In the genomic region with DNA sequence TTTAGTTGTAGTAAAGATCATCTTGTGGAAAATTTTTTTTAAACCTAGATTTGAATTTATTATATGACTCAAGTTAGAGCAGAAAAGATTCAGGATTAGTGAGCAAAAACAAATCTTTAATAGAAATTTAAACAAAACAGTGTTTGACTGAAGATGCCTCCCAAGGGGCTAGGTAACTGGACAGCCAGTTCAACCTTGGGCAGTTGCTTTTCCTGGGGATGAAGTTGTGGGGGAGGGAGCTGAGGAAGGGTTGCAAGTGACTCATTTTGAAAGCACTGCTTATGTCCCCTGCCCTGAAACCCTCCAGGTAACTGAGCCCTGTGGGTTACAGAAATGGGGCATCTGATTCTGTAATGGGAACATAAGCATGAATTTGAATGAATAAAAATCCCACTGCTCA, we compare ENCODE assay signal across 8 cellular contexts. TPM values are rescaled to one million over a fixed set of nuclear protein-coding genes. Genes with fewer than 3 reads are reported as not detected.
DNase-seq lines count a peak whose midpoint lies in the region; ATAC-seq and TF ChIP-seq lines count a peak whose summit lies in the region.

No MANE protein-coding gene starts in this region.

- no peaks in the 10 kb centered on the region for H3K9me3 ChIP-seq in thyroid gland

- peak overlapping the region; percentile 81 for H3K4me2 ChIP-seq in KMS-11

- H3K4me1 ChIP-seq in KMS-11 (ENCODE audit: low read depth, poor library complexity, severe bottlenecking), result peaks cover 77% of the 10 kb centered on the region
- peaks cover 0 to 5% of the 10 kb centered on the region in 2 donors for H3K4me1 ChIP-seq in thyroid gland

- peak; percentile 65 for ATAC-seq in GM21526 (IDR thresholded peaks at IDR 0.05; ENCODE audit: low FRiP score, unreplicated experiment)

- intact Hi-C loops in thyroid gland (cut with DNase I), result no loop called here

- peak; percentile 87 for DNase-seq in GM12865 (ENCODE audit: low read depth)
- DNase-seq in erythroblast (lab: John Stamatoyannopoulos, UW), result peak; percentile 7 to 21
- DNase-seq in SKM-1 treated with dmso at 0.1 percent for 144 hours (lab: John Stamatoyannopoulos, UW; ENCODE audit: unreplicated experiment), result no peak
- no peak for DNase-seq in anterior cingulate cortex (lab: John Stamatoyannopoulos, UW)
- no peak for DNase-seq in thyroid gland
- DNase-seq in hippocampal formation (lab: John Stamatoyannopoulos, UW), result no peak

- peak overlapping the region; percentile 57 for H2AFZ ChIP-seq in KMS-11 (ENCODE audit: low read depth)

- no peaks in the 10 kb centered on the region for H3K79me2 ChIP-seq in KMS-11 (ENCODE audit: insufficient read depth, low read depth)

- no peaks in the 10 kb centered on the region for H3K27me3 ChIP-seq in KMS-11 (ENCODE audit: insufficient read depth, low read depth)
- no peaks in the 10 kb centered on the region for H3K27me3 ChIP-seq in thyroid gland

- peak overlapping the region; percentile 94 for H3K27ac ChIP-seq in KMS-11
- peak overlapping the region in 1 of 3 donors; percentile 43 for H3K27ac ChIP-seq in thyroid gland

- H3K9ac ChIP-seq in KMS-11, result no peak overlapping the region; the same call in 1 of the 2 replicates

- H3K36me3 ChIP-seq in KMS-11 (ENCODE audit: insufficient read depth) (no peaks in the 10 kb centered on the region), thyroid gland (no peaks in the 10 kb centered on the region)

- no peaks in the 10 kb centered on the region for H4K20me1 ChIP-seq in KMS-11 (ENCODE audit: insufficient read depth)

- TF ChIP-seq CTCF in GM12865 (IDR thresholded peaks at IDR 0.05; ENCODE audit: insufficient read depth, low read depth, low read length, missing control alignments) (no peak), KMS-11 (conservative IDR thresholded peaks at IDR 0.05; ENCODE audit: low read depth, low read length) (no peak), thyroid gland (IDR thresholded peaks at IDR 0.05) (no peak)

- TF ChIP-seq POLR2A in erythroblast (IDR thresholded peaks at IDR 0.05; ENCODE audit: low read length) (no peak), thyroid gland (IDR thresholded peaks at IDR 0.05) (no peak)

- H3K4me3 ChIP-seq in GM12865 (ENCODE audit: low read depth, low read length), result peak overlapping the region; percentile 42; the same call in 1 of the 2 replicates
- H3K4me3 ChIP-seq in KMS-11 (IDR thresholded peaks at IDR 0.05; ENCODE audit: insufficient read depth, low read depth, low read length), result no peak overlapping the region
- no peak overlapping the region for H3K4me3 ChIP-seq in thyroid gland (replicated peaks in 1 of 3)

RNA-seq across cellular contexts. Expression of gene CFAP54, which starts 13.1 kb away (rescaled TPM):
- total RNA-seq in thyroid gland, result 1 to 10 TPM; 3.0 to 5.4 (median 4.1) TPM

Comparison
In these comparisons a context has a peak if more than half of its experiments do, and no peak if none do; other contexts are left out.
1. DNase-seq: peak in GM12865 (single experiment) and erythroblast (2 of 2); none in SKM-1 treated with dmso at 0.1 percent for 144 hours (single experiment), anterior cingulate cortex (0 of 58), thyroid gland (0 of 2) and hippocampal formation (0 of 2).